ENCODE assay signal across 1 cellular context in the genomic region with DNA sequence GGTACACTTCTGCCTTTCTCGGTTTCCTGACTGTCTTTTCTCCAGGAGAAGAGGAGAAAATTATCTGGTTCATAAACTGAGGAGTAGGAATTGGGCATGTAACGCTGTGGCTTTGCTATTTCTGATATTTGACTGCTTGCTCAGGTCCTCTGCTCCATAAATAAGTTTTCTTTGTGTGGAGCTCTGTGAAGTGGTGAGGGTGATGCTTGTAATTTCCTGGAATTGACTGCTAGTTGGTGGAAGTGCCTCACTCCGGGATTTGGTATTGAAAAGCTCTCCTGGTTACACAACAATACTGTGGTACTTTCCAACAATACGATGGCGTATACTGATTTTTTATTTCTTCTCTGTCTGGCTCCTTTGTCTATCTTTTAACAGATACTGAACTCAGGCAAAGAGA.
TF ChIP-seq lines count a peak whose summit lies in the region.

No MANE protein-coding gene starts in this region.

TF ChIP-seq in GM23338, 12 proteins besides CTCF, POLR2A, EP300 and RAD21:
- TF ChIP-seq, protein P1, sequence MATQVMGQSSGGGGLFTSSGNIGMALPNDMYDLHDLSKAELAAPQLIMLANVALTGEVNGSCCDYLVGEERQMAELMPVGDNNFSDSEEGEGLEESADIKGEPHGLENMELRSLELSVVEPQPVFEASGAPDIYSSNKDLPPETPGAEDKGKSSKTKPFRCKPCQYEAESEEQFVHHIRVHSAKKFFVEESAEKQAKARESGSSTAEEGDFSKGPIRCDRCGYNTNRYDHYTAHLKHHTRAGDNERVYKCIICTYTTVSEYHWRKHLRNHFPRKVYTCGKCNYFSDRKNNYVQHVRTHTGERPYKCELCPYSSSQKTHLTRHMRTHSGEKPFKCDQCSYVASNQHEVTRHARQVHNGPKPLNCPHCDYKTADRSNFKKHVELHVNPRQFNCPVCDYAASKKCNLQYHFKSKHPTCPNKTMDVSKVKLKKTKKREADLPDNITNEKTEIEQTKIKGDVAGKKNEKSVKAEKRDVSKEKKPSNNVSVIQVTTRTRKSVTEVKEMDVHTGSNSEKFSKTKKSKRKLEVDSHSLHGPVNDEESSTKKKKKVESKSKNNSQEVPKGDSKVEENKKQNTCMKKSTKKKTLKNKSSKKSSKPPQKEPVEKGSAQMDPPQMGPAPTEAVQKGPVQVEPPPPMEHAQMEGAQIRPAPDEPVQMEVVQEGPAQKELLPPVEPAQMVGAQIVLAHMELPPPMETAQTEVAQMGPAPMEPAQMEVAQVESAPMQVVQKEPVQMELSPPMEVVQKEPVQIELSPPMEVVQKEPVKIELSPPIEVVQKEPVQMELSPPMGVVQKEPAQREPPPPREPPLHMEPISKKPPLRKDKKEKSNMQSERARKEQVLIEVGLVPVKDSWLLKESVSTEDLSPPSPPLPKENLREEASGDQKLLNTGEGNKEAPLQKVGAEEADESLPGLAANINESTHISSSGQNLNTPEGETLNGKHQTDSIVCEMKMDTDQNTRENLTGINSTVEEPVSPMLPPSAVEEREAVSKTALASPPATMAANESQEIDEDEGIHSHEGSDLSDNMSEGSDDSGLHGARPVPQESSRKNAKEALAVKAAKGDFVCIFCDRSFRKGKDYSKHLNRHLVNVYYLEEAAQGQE (IDR thresholded peaks at IDR 0.05; ENCODE audit: unreplicated experiment), result no peak
- TF ChIP-seq ZNF114 (CRISPR knock-in tag; IDR thresholded peaks at IDR 0.05) (no peak), EZH2phosphoT487 (IDR thresholded peaks at IDR 0.05; ENCODE audit: unreplicated experiment) (no peak), POLR2AphosphoS5 (IDR thresholded peaks at IDR 0.05; ENCODE audit: low read depth) (no peak), ZNF331 (CRISPR knock-in tag; IDR thresholded peaks at IDR 0.05; ENCODE audit: low read depth) (no peak), NANOG (IDR thresholded peaks at IDR 0.05; ENCODE audit: borderline replicate concordance) (no peak)
